Comparison of ENCODE assay signal across 8 cellular contexts in genomic region chr15:49046113-49046883, GRCh38. TPM values are rescaled to one million over a fixed set of nuclear protein-coding genes. Genes with fewer than 3 reads are reported as not detected.
DNase-seq lines count a peak whose midpoint lies in the region; ATAC-seq and TF ChIP-seq lines count a peak whose summit lies in the region.

TSS of gene SECISBP2L (minus strand) at chr15:49046446. CDS start at chr15:49046299, 147 bp downstream.

- DNase-seq in DMS153 treated with DMSO at 0.1 percent for 48 hours (lab: John Stamatoyannopoulos, UW; ENCODE audit: unreplicated experiment) (peak; percentile 61), IMR-90 (peak; percentile 92), OCI-M2 (lab: John Stamatoyannopoulos, UW; ENCODE audit: unreplicated experiment) (peak; percentile 52), activated T-cell treated with anti-CD3 and anti-CD28 coated beads for 48 hours (ENCODE audit: low read depth) (peak; percentile 86), epithelial cell of proximal tubule (ENCODE audit: low read depth) (peak; percentile 66)
- peak; percentile 93 for DNase-seq in stimulated activated CD8-positive, alpha-beta memory T cell treated with anti-CD3 and anti-CD28 coated beads, Interleukin-4, amount 100 ng/mL, for 48 hours

- dilution Hi-C loops in IMR-90 (cut with HindIII; ENCODE audit: low sequenced_read_pairs, unreplicated experiment), result no loop called here

- H3K27me3 ChIP-seq in IMR-90 (ENCODE audit: control insufficient read depth, insufficient read depth, low read length) (no peaks in the 10 kb centered on the region), mucosa of rectum (ENCODE audit: control insufficient read depth in 2 of 2, insufficient read depth in 2 of 2, low read length in 2 of 2) (no peaks in the 10 kb centered on the region)

- TF ChIP-seq CTCF in IMR-90 (conservative IDR thresholded peaks at IDR 0.05; ENCODE audit: low read depth, low read length) (peak; percentile 36), epithelial cell of proximal tubule (conservative IDR thresholded peaks at IDR 0.05; ENCODE audit: low read depth, low read length) (peak; percentile 52)

- H3K14ac ChIP-seq in IMR-90 (replicated peaks; ENCODE audit: low read depth, low read length), result peak within 1 kb of the TSS; percentile 96

- CTCF ChIA-PET in IMR-90 (lab: Yijun Ruan, JAX), result interaction anchor here (1.3 to 1.9 kb wide), 2 partner anchors 14 to 71 kb away, joined by 3 to 4 read pairs; no protein-coding TSS in a partner anchor

- H3K9ac ChIP-seq in IMR-90 (ENCODE audit: low read depth, low read length) (peak within 1 kb of the TSS; percentile 99), mucosa of rectum (ENCODE audit: low read depth in 1 of 2, low read length in 2 of 2) (peak within 1 kb of the TSS; percentile 89 to 95)

- POLR2A ChIA-PET in IMR-90 (lab: Charles Lee; ENCODE audit: unreplicated experiment), result interaction anchor here (1.0 kb wide), 1 partner anchor 15 kb away, joined by 3 read pairs; no protein-coding TSS in a partner anchor

- H2AFZ ChIP-seq in IMR-90 (replicated peaks; ENCODE audit: low read length, poor library complexity), result peak within 1 kb of the TSS; percentile 99

- H4K5ac ChIP-seq in IMR-90 (ENCODE audit: low read depth, low read length), result peak within 1 kb of the TSS; percentile 97

- peak within 1 kb of the TSS; percentile 93 for H3K23ac ChIP-seq in IMR-90 (ENCODE audit: low read depth, low read length)

- H3K18ac ChIP-seq in IMR-90 (ENCODE audit: low read depth, low read length), result peak within 1 kb of the TSS; percentile 78

- H3K36me3 ChIP-seq in IMR-90 (ENCODE audit: control insufficient read depth, insufficient read depth, low read length) (peaks cover 4% of the 10 kb centered on the region), mucosa of rectum (ENCODE audit: control insufficient read depth in 2 of 2, insufficient read depth in 2 of 2, low read length in 2 of 2) (no peaks in the 10 kb centered on the region)

- no peaks in the 10 kb centered on the region for H3K4me1 ChIP-seq in IMR-90 (ENCODE audit: control insufficient read depth, insufficient read depth, low read length)
- H3K4me1 ChIP-seq in mucosa of rectum (ENCODE audit: control insufficient read depth in 2 of 2, insufficient read depth in 2 of 2, low read length in 2 of 2), result peaks cover 6 to 9% of the 10 kb centered on the region in 2 donors

- H4K20me1 ChIP-seq in IMR-90 (ENCODE audit: insufficient read depth, low read length), result peaks cover 12% of the 10 kb centered on the region; the same call in 1 of the 2 replicates

- H3K9me3 ChIP-seq in IMR-90 (ENCODE audit: control insufficient read depth, insufficient read depth, low read length), result peaks cover 3% of the 10 kb centered on the region
- no peaks in the 10 kb centered on the region for H3K9me3 ChIP-seq in mucosa of rectum (ENCODE audit: control insufficient read depth in 2 of 2, low read length in 2 of 2)

- peak; percentile 94 for ATAC-seq in GM21528 (IDR thresholded peaks at IDR 0.05; ENCODE audit: low FRiP score, unreplicated experiment)
- ATAC-seq in IMR-90 (ENCODE audit: low read depth), result peak; percentile 97

- H3K4me3 ChIP-seq in IMR-90 (ENCODE audit: insufficient read depth, low read depth, low read length) (peak within 1 kb of the TSS; percentile 97), epithelial cell of proximal tubule (ENCODE audit: low read depth, low read length) (peak within 1 kb of the TSS; percentile 95), mucosa of rectum (ENCODE audit: low read length in 2 of 2) (peak within 1 kb of the TSS; percentile 91 to 97)

- TF ChIP-seq POLR2A in IMR-90 (IDR thresholded peaks at IDR 0.05; ENCODE audit: low read depth, low read length), result peak; percentile 74

- peak within 1 kb of the TSS; percentile 75 for H2BK5ac ChIP-seq in IMR-90 (ENCODE audit: low read depth, low read length, poor library complexity, severe bottlenecking)

- peak within 1 kb of the TSS; percentile 82 for H3K56ac ChIP-seq in IMR-90 (ENCODE audit: extremely low read depth, insufficient read depth, low read length)

- intact Hi-C loops in IMR-90 (cut with micrococcal nuclease), result loop anchor here (5.0 kb wide), 5 partner anchors 36 to 376 kb away; partner anchors contain the start of gene FGF7

- peak within 1 kb of the TSS; percentile 83; the same call in 2 of the 3 replicates for H2BK15ac ChIP-seq in IMR-90 (ENCODE audit: low read depth, low read length)

- no TSS peak for BruUV-seq in IMR-90 (replicated peaks; lab: Mats Ljungman, UMichigan)

- peaks cover 0 to 23% of the 10 kb centered on the region in 2 experiments; a peak in 2 of 4 replicates for H3K79me1 ChIP-seq in IMR-90 (ENCODE audit: low read depth in 1 of 2, low read length in 2 of 2)

- peak within 1 kb of the TSS; percentile 78 for H2BK120ac ChIP-seq in IMR-90 (ENCODE audit: low read depth, low read length)

- H3K27ac ChIP-seq in IMR-90 (ENCODE audit: insufficient read depth, low read length), result peak within 1 kb of the TSS; percentile 77
- H3K27ac ChIP-seq in mucosa of rectum (ENCODE audit: low read depth in 2 of 2, low read length in 2 of 2), result peak within 1 kb of the TSS; percentile 77 to 78

- peak within 1 kb of the TSS; percentile 94 for H3K4me2 ChIP-seq in IMR-90 (ENCODE audit: low read depth, low read length)

- peak within 1 kb of the TSS; percentile 87 for H3K4ac ChIP-seq in IMR-90 (ENCODE audit: low read depth, low read length)

- peak within 1 kb of the TSS; percentile 88 for H4K91ac ChIP-seq in IMR-90 (ENCODE audit: insufficient read depth, low read depth, low read length)

- peak within 1 kb of the TSS; percentile 75; the same call in 1 of the 2 replicates for H2BK20ac ChIP-seq in IMR-90 (ENCODE audit: low read depth, low read length)

- H4K8ac ChIP-seq in IMR-90 (ENCODE audit: low read depth in 2 of 2, low read length in 2 of 2), result peak within 1 kb of the TSS; percentile 98 to 99

- H2AK5ac ChIP-seq in IMR-90 (ENCODE audit: low read depth, low read length), result peak within 1 kb of the TSS; percentile 15; the same call in 1 of the 2 replicates

- WGBS in IMR-90 (ENCODE audit: extremely low coverage in 2 of 2, insufficient read length in 1 of 2), 2 experiments, result 0% methylated on average over 24 of the region's 53 CpGs; no CpG with 5 or more reads in 1 of the 2 experiments

- peak; percentile 23; the same call in 1 of the 2 replicates for TF ChIP-seq RAD21 in IMR-90 (IDR thresholded peaks at IDR 0.05; ENCODE audit: low read length)

- peak within 1 kb of the TSS; percentile 95 for H2AK9ac ChIP-seq in IMR-90 (replicated peaks; ENCODE audit: low read depth, low read length, poor library complexity)

- H3K9me1 ChIP-seq in IMR-90 (ENCODE audit: insufficient read depth, low read length), result peaks cover 4% of the 10 kb centered on the region; the same call in 1 of the 2 replicates

- in situ Hi-C loops in IMR-90 (cut with MboI; ENCODE audit: low sequenced_read_pairs), result no loop called here

TF ChIP-seq in IMR-90, 13 proteins besides CTCF, POLR2A, EP300 and RAD21:
- TF ChIP-seq NFE2L2 (IDR thresholded peaks at IDR 0.05; ENCODE audit: low read depth, low read length), result no peak
- TF ChIP-seq FOS (IDR thresholded peaks at IDR 0.05; ENCODE audit: low read depth, low read length), result no peak
- TF ChIP-seq MAZ (IDR thresholded peaks at IDR 0.05; ENCODE audit: borderline replicate concordance, low read depth, low read length), result peak; percentile 96
- no peak for TF ChIP-seq RFX5 (IDR thresholded peaks at IDR 0.05; ENCODE audit: low read depth, low read length)
- TF ChIP-seq BHLHE40 (IDR thresholded peaks at IDR 0.05; ENCODE audit: low read depth, low read length), result no peak
- TF ChIP-seq MAFK (IDR thresholded peaks at IDR 0.05; ENCODE audit: low read depth, low read length), result no peak
- TF ChIP-seq, protein P1, sequence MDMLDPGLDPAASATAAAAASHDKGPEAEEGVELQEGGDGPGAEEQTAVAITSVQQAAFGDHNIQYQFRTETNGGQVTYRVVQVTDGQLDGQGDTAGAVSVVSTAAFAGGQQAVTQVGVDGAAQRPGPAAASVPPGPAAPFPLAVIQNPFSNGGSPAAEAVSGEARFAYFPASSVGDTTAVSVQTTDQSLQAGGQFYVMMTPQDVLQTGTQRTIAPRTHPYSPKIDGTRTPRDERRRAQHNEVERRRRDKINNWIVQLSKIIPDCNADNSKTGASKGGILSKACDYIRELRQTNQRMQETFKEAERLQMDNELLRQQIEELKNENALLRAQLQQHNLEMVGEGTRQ (IDR thresholded peaks at IDR 0.05; ENCODE audit: low read depth, low read length), result peak; percentile 36; the same call in 1 of the 2 replicates
- TF ChIP-seq CEBPB (IDR thresholded peaks at IDR 0.05; ENCODE audit: low read depth, low read length), result no peak
- no peak for TF ChIP-seq ELK1 (IDR thresholded peaks at IDR 0.05; ENCODE audit: borderline replicate concordance, low read depth, low read length)
- TF ChIP-seq SMC3 (IDR thresholded peaks at IDR 0.05; ENCODE audit: low read depth, low read length), result no peak; the same call in 1 of the 2 replicates
- TF ChIP-seq CHD1 (IDR thresholded peaks at IDR 0.05; ENCODE audit: low read depth, low read length), result no peak
- TF ChIP-seq RCOR1 (IDR thresholded peaks at IDR 0.05; ENCODE audit: insufficient replicate concordance, low read length), result peak; percentile 84
- peak; percentile 30; the same call in 1 of the 2 replicates for TF ChIP-seq MXI1 (IDR thresholded peaks at IDR 0.05; ENCODE audit: borderline replicate concordance, low read depth, low read length)

RNA-seq across cellular contexts. Expression of gene SECISBP2L, which starts in this region (rescaled TPM):
- 34.1 and 45.0 TPM in 2 replicates for total RNA-seq in IMR-90 (2012; rRNA removed)
- 10.4 and 13.1 TPM in 2 replicates for polyA plus RNA-seq in IMR-90 (2012; rRNA removed)
- polyA plus RNA-seq in IMR-90 (2012; cell fraction: cytosol; rRNA removed), result 2.9 and 4.7 TPM in 2 replicates
- polyA plus RNA-seq in IMR-90 (2012; cell fraction: nucleus; rRNA removed; ENCODE audit: low replicate concordance), result 14.0 and 29.6 TPM in 2 replicates
- total RNA-seq in epithelial cell of proximal tubule, result 12.5 and 14.4 TPM in 2 replicates

Comparison
In these comparisons a context has a peak if more than half of its experiments do, and no peak if none do; other contexts are left out.
1. Peak in every context shown above with its lines: DNase-seq, ATAC-seq, H3K4me3 ChIP-seq and H3K27ac ChIP-seq.